8 cellular contexts compared by ENCODE assay signal in the genomic region with DNA sequence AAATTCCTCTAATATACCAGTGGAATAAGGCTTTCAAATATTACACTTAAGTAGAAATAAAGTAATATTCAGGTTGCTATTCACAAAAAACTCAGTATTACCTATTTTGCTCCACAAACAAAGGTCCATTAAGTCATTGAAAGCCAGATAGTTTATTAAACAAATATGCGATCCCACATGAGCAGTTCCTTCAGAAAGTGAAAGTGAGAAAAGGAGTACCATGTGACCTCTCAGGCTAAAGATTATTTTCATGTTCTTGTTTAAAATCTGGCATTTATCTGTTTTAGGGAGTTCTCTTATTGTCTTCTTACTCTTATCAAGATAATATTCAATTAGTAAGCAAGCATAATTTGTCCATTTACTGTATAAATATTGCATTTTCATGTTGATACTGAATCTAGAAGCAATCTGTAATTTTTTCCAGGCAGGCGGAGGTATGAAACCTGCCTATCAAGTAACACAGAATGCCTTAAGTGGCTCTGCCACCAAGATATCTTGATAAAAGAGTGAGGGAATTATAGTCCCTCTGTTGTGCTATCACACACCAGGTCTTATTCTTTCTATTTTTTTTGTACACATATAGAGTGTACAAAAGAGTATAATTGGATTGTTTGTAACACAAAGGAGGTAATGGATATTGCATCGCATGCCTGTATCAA.
DNase-seq lines count a peak whose midpoint lies in the region; ATAC-seq lines count a peak whose summit lies in the region.

No MANE protein-coding gene starts in this region.

- no peaks in the 10 kb centered on the region for H3K36me3 Mint-ChIP-seq in stimulated activated naive CD8-positive, alpha-beta T cell treated with anti-CD3 and anti-CD28 coated beads, Interleukin-15, Interleukin-2, amounts not matched to agents 100 ng/mL and 50 ng/mL, for 24 hours (ENCODE audit: low read depth)

- DNase-seq in stimulated activated naive CD8-positive, alpha-beta T cell treated with anti-CD3 and anti-CD28 coated beads, Interleukin-15, Interleukin-2, amounts not matched to agents 100 U/mL and 50 U/mL, for 24 hours, result no peak
- peak; percentile 8 for DNase-seq in LoVo (ENCODE audit: low spot score)
- peak; percentile 10 for DNase-seq in foreskin melanocyte
- DNase-seq in stimulated activated CD4-positive, alpha-beta T cell treated with anti-CD3 and anti-CD28 coated beads, Interleukin-4, amount 100 ng/mL, for 1 hour, result no peak
- no peak for DNase-seq in germinal center (ENCODE audit: low spot score)
- no peak for DNase-seq in activated CD4-positive, alpha-beta T cell treated with anti-CD3 and anti-CD28 coated beads for 48 hours

- H3K27me3 Mint-ChIP-seq in stimulated activated naive CD8-positive, alpha-beta T cell treated with anti-CD3 and anti-CD28 coated beads, Interleukin-15, Interleukin-2, amounts not matched to agents 100 ng/mL and 50 ng/mL, for 24 hours, result no peaks in the 10 kb centered on the region

- peak overlapping the region; percentile 28 for H3K4me3 Mint-ChIP-seq in stimulated activated naive CD8-positive, alpha-beta T cell treated with anti-CD3 and anti-CD28 coated beads, Interleukin-15, Interleukin-2, amounts not matched to agents 100 ng/mL and 50 ng/mL, for 24 hours

- peaks cover 11% of the 10 kb centered on the region for H3K4me1 Mint-ChIP-seq in stimulated activated naive CD8-positive, alpha-beta T cell treated with anti-CD3 and anti-CD28 coated beads, Interleukin-15, Interleukin-2, amounts not matched to agents 100 ng/mL and 50 ng/mL, for 24 hours (ENCODE audit: low read depth)

- ATAC-seq in stimulated activated naive CD8-positive, alpha-beta T cell treated with anti-CD3 and anti-CD28 coated beads, Interleukin-15, Interleukin-2, amounts not matched to agents 100 U/mL and 50 U/mL, for 24 hours, result no peak
- no peak for ATAC-seq in GM18861 (IDR thresholded peaks at IDR 0.05; ENCODE audit: unreplicated experiment)

- H3K9me3 Mint-ChIP-seq in stimulated activated naive CD8-positive, alpha-beta T cell treated with anti-CD3 and anti-CD28 coated beads, Interleukin-15, Interleukin-2, amounts not matched to agents 100 ng/mL and 50 ng/mL, for 24 hours, result no peaks in the 10 kb centered on the region

- H3K27ac Mint-ChIP-seq in stimulated activated naive CD8-positive, alpha-beta T cell treated with anti-CD3 and anti-CD28 coated beads, Interleukin-15, Interleukin-2, amounts not matched to agents 100 ng/mL and 50 ng/mL, for 24 hours, result no peak overlapping the region

Comparison
In these comparisons a context has a peak if more than half of its experiments do, and no peak if none do; other contexts are left out.
1. DNase-seq: peak in LoVo (single experiment) and foreskin melanocyte (single experiment); none in stimulated activated naive CD8-positive, alpha-beta T cell treated with anti-CD3 and anti-CD28 coated beads, Interleukin-15, Interleukin-2, amounts not matched to agents 100 U/mL and 50 U/mL, for 24 hours (single experiment), stimulated activated CD4-positive, alpha-beta T cell treated with anti-CD3 and anti-CD28 coated beads, Interleukin-4, amount 100 ng/mL, for 1 hour (single experiment), germinal center (single experiment) and activated CD4-positive, alpha-beta T cell treated with anti-CD3 and anti-CD28 coated beads for 48 hours (single experiment).